ENCODE assay signal across 30 cellular contexts in genomic region chr20:48583171-48583570, GRCh38.
"Had no signal": no experiment of that assay in that cellular context is flagged by ENCODE, and none has a peak within 500 bp of the region (broad histone marks: within the 10 kb centered on the region; RNA-seq: fewer than 3 reads in every experiment).

No MANE protein-coding gene starts in this region.

- ATAC-seq: activated CD4-positive, CD25-positive, alpha-beta regulatory T cell treated with anti-CD3 and anti-CD28 coated beads, Interleukin-2, amount 50 U/mL, for 24 hours; activated CD8-positive, alpha-beta T cell treated with anti-CD3 and anti-CD28 coated beads for 36 hours; body of pancreas; esophagus mucosa; T-helper 17 cell had no signal

- H3K4me1 ChIP-seq: body of pancreas had no signal

- H3K27ac Mint-ChIP-seq: activated B cell treated with CpG ODN at 0.5 μM for 24 hours; activated CD8-positive, alpha-beta T cell treated with anti-CD3 and anti-CD28 coated beads for 36 hours; activated naive CD4-positive, alpha-beta T cell treated with anti-CD3 and anti-CD28 coated beads, Interleukin-2, amount 10 ng/mL, durations not matched to agents 7 days and 5 days; activated naive CD8-positive, alpha-beta T cell; activated T-helper 1 cell treated with anti-CD3 and anti-CD28 coated beads, Interleukin-12 subunit alpha, Interleukin-12 subunit beta, Interleukin-2, Interleukin-4 antibody, amounts not matched to agents 30 ng/mL and 10 ng/mL and 1 ng/mL, durations not matched to agents 14 hours and 24 hours and 36 hours; activated T-helper 2 cell treated with anti-CD3 and anti-CD28 coated beads, Interferon-gamma antibody, Interleukin-2, Interleukin-4, amounts not matched to agents 10 μg/mL and 5 μg/mL and 100 μg/mL, durations not matched to agents 14 hours and 24 hours and 36 hours; dendritic cell treated with granulocyte-macrophage colony-stimulating factor and Interleukin-4, amounts not matched to agents 40 ng/mL and 50 ng/mL, for 4 days; endodermal cell; T-helper 17 cell; T-helper 2 cell treated with Interferon-gamma antibody and Interleukin-4, amounts not matched to agents 5 μg/mL and 100 μg/mL, for 36 hours had no signal

- H3K9me3 Mint-ChIP-seq: activated B cell treated with CpG ODN at 0.5 μM for 24 hours; activated CD8-positive, alpha-beta T cell treated with anti-CD3 and anti-CD28 coated beads for 36 hours; activated naive CD4-positive, alpha-beta T cell treated with anti-CD3 and anti-CD28 coated beads, Interleukin-2, amount 10 ng/mL, durations not matched to agents 7 days and 5 days; activated T-helper 1 cell treated with anti-CD3 and anti-CD28 coated beads, Interleukin-12 subunit alpha, Interleukin-12 subunit beta, Interleukin-2, Interleukin-4 antibody, amounts not matched to agents 30 ng/mL and 10 ng/mL and 1 ng/mL, durations not matched to agents 14 hours and 24 hours and 36 hours; activated T-helper 2 cell treated with anti-CD3 and anti-CD28 coated beads, Interferon-gamma antibody, Interleukin-2, Interleukin-4, amounts not matched to agents 10 μg/mL and 5 μg/mL and 100 μg/mL, durations not matched to agents 14 hours and 24 hours and 36 hours; T-helper 2 cell treated with Interferon-gamma antibody and Interleukin-4, amounts not matched to agents 5 μg/mL and 100 μg/mL, for 36 hours had no signal

- H3K4me3 Mint-ChIP-seq: activated B cell treated with CpG ODN at 0.5 μM for 24 hours; activated CD8-positive, alpha-beta T cell treated with anti-CD3 and anti-CD28 coated beads for 36 hours; activated naive CD4-positive, alpha-beta T cell treated with anti-CD3 and anti-CD28 coated beads, Interleukin-2, amount 10 ng/mL, durations not matched to agents 7 days and 5 days; activated naive CD8-positive, alpha-beta T cell; activated T-helper 1 cell treated with anti-CD3 and anti-CD28 coated beads, Interleukin-12 subunit alpha, Interleukin-12 subunit beta, Interleukin-2, Interleukin-4 antibody, amounts not matched to agents 30 ng/mL and 10 ng/mL and 1 ng/mL, durations not matched to agents 14 hours and 24 hours and 36 hours; dendritic cell treated with granulocyte-macrophage colony-stimulating factor and Interleukin-4, amounts not matched to agents 40 ng/mL and 50 ng/mL, for 4 days; endodermal cell; T-helper 17 cell; T-helper 2 cell treated with Interferon-gamma antibody and Interleukin-4, amounts not matched to agents 5 μg/mL and 100 μg/mL, for 36 hours had no signal

- DNase-seq: activated B cell treated with CpG ODN at 0.5 μM for 24 hours; activated CD4-positive, alpha-beta T cell treated with anti-CD3 and anti-CD28 coated beads for 48 hours; activated CD4-positive, alpha-beta T cell treated with anti-CD3 and anti-CD28 coated beads, Interleukin-2, amount 50 U/mL, for 1 hour; activated CD4-positive, alpha-beta T cell treated with anti-CD3 and anti-CD28 coated beads, Interleukin-2, amount 50 U/mL, for 48 hours; activated CD8-positive, alpha-beta memory T cell treated with anti-CD3 and anti-CD28 coated beads for 24 hours; activated CD8-positive, alpha-beta T cell treated with anti-CD3 and anti-CD28 coated beads for 36 hours; activated effector memory CD4-positive, alpha-beta T cell treated with anti-CD3 and anti-CD28 coated beads, Interleukin-2, amount 50 U/mL, for 16 hours; activated naive CD4-positive, alpha-beta T cell treated with anti-CD3 and anti-CD28 coated beads, Interleukin-2, amount 10 ng/mL, durations not matched to agents 7 days and 5 days; activated T-cell treated with anti-CD3 and anti-CD28 coated beads, Interleukin-2, amount 50 U/mL, for 1 hour; activated T-cell treated with anti-CD3 and anti-CD28 coated beads, Interleukin-2, amount 50 U/mL, for 48 hours; amniotic stem cell; body of pancreas; central memory CD4-positive, alpha-beta T cell; dorsolateral prefrontal cortex; effector memory CD4-positive, alpha-beta T cell; endodermal cell; foreskin fibroblast; head of caudate nucleus; T-helper 1 cell; T-helper 17 cell; T1000; WERI-Rb-1 had no signal

- H3K36me3 ChIP-seq: WERI-Rb-1 had no signal

- H3K36me3 Mint-ChIP-seq: activated naive CD4-positive, alpha-beta T cell treated with anti-CD3 and anti-CD28 coated beads, Interleukin-2, amount 10 ng/mL, durations not matched to agents 7 days and 5 days; activated naive CD8-positive, alpha-beta T cell had no signal

- H3K27ac ChIP-seq: body of pancreas, coronary artery, dorsolateral prefrontal cortex, WERI-Rb-1 had no signal

- H3K9me3 ChIP-seq: body of pancreas had no signal

- H3K4me1 Mint-ChIP-seq: activated B cell treated with CpG ODN at 0.5 μM for 24 hours; activated naive CD4-positive, alpha-beta T cell treated with anti-CD3 and anti-CD28 coated beads, Interleukin-2, amount 10 ng/mL, durations not matched to agents 7 days and 5 days had no signal

- H3K4me3 ChIP-seq: body of pancreas, coronary artery, dorsolateral prefrontal cortex had no signal
